8 cellular contexts compared by ENCODE assay signal in the genomic region with DNA sequence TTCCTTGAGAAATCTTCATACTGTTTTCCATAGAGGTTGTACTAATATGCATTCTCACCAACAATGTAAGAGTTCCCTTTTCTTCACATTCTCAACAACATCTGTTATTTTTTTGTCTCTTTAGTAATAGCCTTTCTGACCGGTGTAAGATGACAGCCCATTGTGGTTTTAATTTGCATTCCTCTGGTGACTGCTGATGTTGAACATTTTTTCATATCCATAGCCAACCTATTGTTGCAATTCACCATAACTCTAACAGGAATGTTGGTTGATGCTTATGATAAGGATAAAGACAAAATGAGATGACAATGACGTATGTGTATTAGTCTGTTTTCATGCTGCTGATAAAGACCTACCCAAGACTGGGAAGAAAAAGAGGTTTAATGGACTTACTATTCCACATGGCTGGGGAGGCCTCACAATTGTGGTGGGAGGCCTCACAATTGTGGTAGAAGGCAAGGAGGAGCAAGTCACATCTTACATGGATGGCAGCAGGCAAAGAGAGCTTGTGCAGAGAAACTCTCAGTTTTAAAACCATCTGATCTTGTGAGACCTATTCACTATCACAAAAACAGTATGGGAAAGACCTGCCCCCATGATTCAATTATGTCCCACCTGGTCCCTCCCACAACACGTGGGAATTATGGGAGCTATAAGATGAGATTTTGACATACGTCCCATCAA.
"Had no signal": no experiment of that assay in that cellular context is flagged by ENCODE, and none has a peak within 500 bp of the region (broad histone marks: within the 10 kb centered on the region; RNA-seq: fewer than 3 reads in every experiment).

No MANE protein-coding gene starts in this region.

- H3K27ac ChIP-seq: parathyroid adenoma, tibial nerve had no signal

- H2AFZ ChIP-seq: parathyroid adenoma had no signal

- H3K4me3 ChIP-seq: esophagus squamous epithelium, tibial nerve had no signal

- ATAC-seq: activated naive CD8-positive, alpha-beta T cell treated with anti-CD3 and anti-CD28 coated beads, Interleukin-2, amount 50 U/mL, for 24 hours had no signal

- H3K27me3 ChIP-seq: esophagus squamous epithelium, tibial nerve had no signal

- H3K4me1 ChIP-seq: parathyroid adenoma, tibial nerve had no signal

- DNase-seq: activated CD4-positive, alpha-beta T cell treated with anti-CD3 and anti-CD28 coated beads for 48 hours; activated CD8-positive, alpha-beta memory T cell treated with anti-CD3 and anti-CD28 coated beads for 24 hours; activated naive CD4-positive, alpha-beta T cell treated with Interleukin-2 at 50 U/mL for 16 hours; activated naive CD8-positive, alpha-beta T cell treated with anti-CD3 and anti-CD28 coated beads, Interleukin-2, amount 50 U/mL, for 24 hours; esophagus squamous epithelium; small intestine had no signal

- H3K36me3 ChIP-seq: esophagus squamous epithelium, tibial nerve had no signal

- H3K79me2 ChIP-seq: parathyroid adenoma had no signal

- H3K9ac ChIP-seq: parathyroid adenoma had no signal
